Comparison of ENCODE assay signal across 34 cellular contexts in genomic region chr10:114322344-114322743, GRCh38.
DNase-seq lines count a peak whose midpoint lies in the region; ATAC-seq, FAIRE-seq and TF ChIP-seq lines count a peak whose summit lies in the region.
"Had no signal": no experiment of that assay in that cellular context is flagged by ENCODE, and none has a peak within 500 bp of the region (broad histone marks: within the 10 kb centered on the region; RNA-seq: fewer than 3 reads in every experiment).

No MANE protein-coding gene starts in this region.

- H3K9me3 Mint-ChIP-seq in activated CD4-positive, alpha-beta memory T cell treated with anti-CD3 and anti-CD28 coated beads for 36 hours: no peaks in the 10 kb centered on the region
- H3K9me3 Mint-ChIP-seq: activated naive CD4-positive, alpha-beta T cell treated with anti-CD3 and anti-CD28 coated beads, Interleukin-2, amount 50 U/mL, for 24 hours; activated T-helper 2 cell treated with anti-CD3 and anti-CD28 coated beads, Interferon-gamma antibody, Interleukin-2, Interleukin-4, amounts not matched to agents 10 μg/mL and 5 μg/mL and 100 μg/mL, durations not matched to agents 14 hours and 24 hours and 36 hours; CD4-positive, alpha-beta memory T cell; memory B cell had no signal

- no peak overlapping the region for H3K4me3 Mint-ChIP-seq in activated CD4-positive, alpha-beta memory T cell treated with anti-CD3 and anti-CD28 coated beads for 36 hours
- H3K4me3 Mint-ChIP-seq: activated naive CD4-positive, alpha-beta T cell treated with anti-CD3 and anti-CD28 coated beads, Interleukin-2, amount 50 U/mL, for 24 hours; CD4-positive, alpha-beta memory T cell; memory B cell had no signal

- H3K36me3 Mint-ChIP-seq in activated CD4-positive, alpha-beta memory T cell treated with anti-CD3 and anti-CD28 coated beads for 36 hours: no peaks in the 10 kb centered on the region
- H3K36me3 Mint-ChIP-seq: activated naive CD4-positive, alpha-beta T cell treated with anti-CD3 and anti-CD28 coated beads, Interleukin-2, amount 50 U/mL, for 24 hours; CD4-positive, alpha-beta memory T cell; memory B cell had no signal

- FAIRE-seq in keratinocyte (lab: Jason Lieb, UNC): peak; percentile 64
- no peak for FAIRE-seq in GM12892 (lab: Jason Lieb, UNC)
- FAIRE-seq: A549, D721Med, GM18507 had no signal

- no peaks in the 10 kb centered on the region for H3K4me1 Mint-ChIP-seq in activated CD4-positive, alpha-beta memory T cell treated with anti-CD3 and anti-CD28 coated beads for 36 hours (ENCODE audit: low read depth)
- H3K4me1 Mint-ChIP-seq: activated naive CD4-positive, alpha-beta T cell treated with anti-CD3 and anti-CD28 coated beads, Interleukin-2, amount 50 U/mL, for 24 hours; CD4-positive, alpha-beta memory T cell; memory B cell had no signal

- H3K36me3 ChIP-seq in BE2C (no peaks in the 10 kb centered on the region), RWPE2 (ENCODE audit: low read depth) (no peaks in the 10 kb centered on the region; the same call in 1 of the 2 replicates), keratinocyte (ENCODE audit: control insufficient read depth in 2 of 2, extremely low read depth in 1 of 2, insufficient read depth in 2 of 2, low read length in 2 of 2) (peaks cover 13 to 28% of the 10 kb centered on the region in 2 experiments)
- H3K36me3 ChIP-seq: WERI-Rb-1 had no signal

- dilution Hi-C loops in keratinocyte (cut with MboI; ENCODE audit: extremely low pct_ligation_motif_present, low sequenced_read_pairs): no loop called here

- H3K27ac ChIP-seq in RWPE2 (ENCODE audit: poor library complexity, severe bottlenecking) (peak overlapping the region; percentile 83), keratinocyte (ENCODE audit: control insufficient read depth, insufficient read depth, low read length) (peak overlapping the region; percentile 99)
- H3K27ac ChIP-seq: coronary artery, WERI-Rb-1 had no signal

- no peak overlapping the region for H3K27ac Mint-ChIP-seq in activated CD4-positive, alpha-beta memory T cell treated with anti-CD3 and anti-CD28 coated beads for 36 hours
- H3K27ac Mint-ChIP-seq: activated naive CD4-positive, alpha-beta T cell treated with anti-CD3 and anti-CD28 coated beads, Interleukin-2, amount 50 U/mL, for 24 hours; activated T-helper 2 cell treated with anti-CD3 and anti-CD28 coated beads, Interferon-gamma antibody, Interleukin-2, Interleukin-4, amounts not matched to agents 10 μg/mL and 5 μg/mL and 100 μg/mL, durations not matched to agents 14 hours and 24 hours and 36 hours; CD4-positive, alpha-beta memory T cell; memory B cell; progenitor cell of endocrine pancreas had no signal

- no peak overlapping the region for H3K4me2 ChIP-seq in keratinocyte (ENCODE audit: control insufficient read depth, extremely low read depth, insufficient read depth, low read depth, low read length)

- ATAC-seq in RWPE2 (ENCODE audit: low read depth): no peak
- ATAC-seq: A549, left colon, sciatic nerve had no signal

- CTCF ChIA-PET in activated CD4-positive, alpha-beta memory T cell treated with anti-CD3 and anti-CD28 coated beads for 36 hours (lab: Charles Lee): no interaction called here

- H2AFZ ChIP-seq in keratinocyte (ENCODE audit: control insufficient read depth, low read length): no peak overlapping the region

- peaks cover 3% of the 10 kb centered on the region for H3K79me2 ChIP-seq in keratinocyte (ENCODE audit: control insufficient read depth, insufficient read depth, low read length)

- intact Hi-C loops in activated CD4-positive, alpha-beta memory T cell treated with anti-CD3 and anti-CD28 coated beads for 36 hours (cut with micrococcal nuclease): no loop called here

- POLR2A ChIA-PET in activated CD4-positive, alpha-beta memory T cell treated with anti-CD3 and anti-CD28 coated beads for 36 hours (lab: Charles Lee): no interaction called here

- H3K27me3 Mint-ChIP-seq in activated CD4-positive, alpha-beta memory T cell treated with anti-CD3 and anti-CD28 coated beads for 36 hours: no peaks in the 10 kb centered on the region
- H3K27me3 Mint-ChIP-seq: activated naive CD4-positive, alpha-beta T cell treated with anti-CD3 and anti-CD28 coated beads, Interleukin-2, amount 50 U/mL, for 24 hours had no signal

- no peaks in the 10 kb centered on the region for H3K9me1 ChIP-seq in keratinocyte (ENCODE audit: control insufficient read depth, extremely low read depth, insufficient read depth, low read length)

- no peaks in the 10 kb centered on the region for H4K20me1 ChIP-seq in keratinocyte (ENCODE audit: control insufficient read depth, extremely low read depth, insufficient read depth, low read length)

- H3K4me1 ChIP-seq in BE2C: no peaks in the 10 kb centered on the region
- peaks cover 20% of the 10 kb centered on the region for H3K4me1 ChIP-seq in RWPE2 (ENCODE audit: insufficient read depth, poor library complexity, severe bottlenecking)
- peaks cover 36% of the 10 kb centered on the region for H3K4me1 ChIP-seq in keratinocyte (ENCODE audit: control insufficient read depth, extremely low read depth, insufficient read depth, low read length)

- no peak overlapping the region for H3K4me3 ChIP-seq in BE2C (ENCODE audit: low read depth, low read length)
- no peak overlapping the region for H3K4me3 ChIP-seq in RWPE2 (ENCODE audit: severe bottlenecking)
- H3K4me3 ChIP-seq in fibroblast of villous mesenchyme (ENCODE audit: low read depth, low read length): no peak overlapping the region
- H3K4me3 ChIP-seq in keratinocyte (ENCODE audit: control insufficient read depth in 2 of 3, extremely low read depth in 1 of 3, insufficient read depth in 2 of 3, low read depth in 1 of 3, low read length in 3 of 3): no peak overlapping the region
- H3K4me3 ChIP-seq: A549, coronary artery, tibial nerve had no signal

- no peak for TF ChIP-seq CTCF in BE2C (IDR thresholded peaks at IDR 0.05; ENCODE audit: low read depth, low read length)
- TF ChIP-seq CTCF in RWPE2 (IDR thresholded peaks at IDR 0.05; ENCODE audit: poor library complexity, severe bottlenecking): no peak
- TF ChIP-seq CTCF in fibroblast of villous mesenchyme (IDR thresholded peaks at IDR 0.05; ENCODE audit: insufficient read depth, low read depth, low read length): no peak
- no peak for TF ChIP-seq CTCF in keratinocyte (optimal IDR thresholded peaks at IDR 0.05 in 1 of 3, IDR thresholded peaks at IDR 0.05 in 1 of 3, conservative IDR thresholded peaks at IDR 0.05 in 1 of 3; ENCODE audit: extremely low read depth in 1 of 3, insufficient read depth in 2 of 3, low read length in 3 of 3)

- no peak overlapping the region for H3K9ac ChIP-seq in keratinocyte (ENCODE audit: control insufficient read depth, extremely low read depth, insufficient read depth, low read length)

- DNase-seq in BE2C (peak; percentile 28), RWPE2 (ENCODE audit: low spot score) (no peak), fibroblast of villous mesenchyme (ENCODE audit: low read depth) (peak; percentile 86), keratinocyte (ENCODE audit: low read depth, low spot score) (no peak), NCI-H2081 treated with DMSO at 0.1 percent for 48 hours (lab: John Stamatoyannopoulos, UW) (no peak), GM12892 (ENCODE audit: insufficient read length) (no peak), NCI-H345 treated with DMSO at 0.1 percent for 48 hours (lab: John Stamatoyannopoulos, UW; ENCODE audit: unreplicated experiment) (no peak)
- DNase-seq in activated CD4-positive, alpha-beta memory T cell treated with anti-CD3 and anti-CD28 coated beads for 36 hours: no peak
- DNase-seq: activated CD4-positive, alpha-beta T cell treated with anti-CD3 and anti-CD28 coated beads for 4 hours; activated CD8-positive, alpha-beta memory T cell treated with anti-CD3 and anti-CD28 coated beads for 24 hours; activated T-cell treated with anti-CD3 and anti-CD28 coated beads for 4 hours; CD4-positive, alpha-beta memory T cell; effector CD8-positive, alpha-beta T cell; KG1; left colon; MM.1S; NCI-H1105 treated with DMSO at 0.1 percent for 48 hours; NCI-H187 treated with DMSO at 0.1 percent for 48 hours; NCI-H526; NK-92 treated with Interleukin-12 subunit alpha and Interleukin-12 subunit beta, amount 100 ng/mL, for 24 hours; SHP77; stimulated activated CD4-positive, alpha-beta T cell treated with anti-CD3 and anti-CD28 coated beads, Interleukin-4, amount 100 ng/mL, for 24 hours; SW 1271; WERI-Rb-1 had no signal

- H3K27me3 ChIP-seq in BE2C (no peaks in the 10 kb centered on the region), RWPE2 (ENCODE audit: insufficient read depth, poor library complexity, severe bottlenecking) (no peaks in the 10 kb centered on the region), keratinocyte (ENCODE audit: control insufficient read depth, extremely low read depth, insufficient read depth, low read length) (no peaks in the 10 kb centered on the region)
- H3K27me3 ChIP-seq: tibial nerve had no signal

- H3K9me3 ChIP-seq in BE2C: no peaks in the 10 kb centered on the region
- no peaks in the 10 kb centered on the region for H3K9me3 ChIP-seq in RWPE2 (ENCODE audit: severe bottlenecking)
- H3K9me3 ChIP-seq in keratinocyte (ENCODE audit: control insufficient read depth, low read depth, low read length): no peaks in the 10 kb centered on the region
- H3K9me3 ChIP-seq: A549, tibial nerve had no signal

- TF ChIP-seq POLR2A in GM12892 (IDR thresholded peaks at IDR 0.05; ENCODE audit: low read depth, low read length): no peak

Comparison
In these comparisons a context has a peak if more than half of its experiments do, and no peak if none do; other contexts are left out.
1. DNase-seq: peak in BE2C (single experiment) and fibroblast of villous mesenchyme (single experiment); none in RWPE2 (single experiment), keratinocyte (single experiment), NCI-H2081 treated with DMSO at 0.1 percent for 48 hours (single experiment), GM12892 (single experiment), NCI-H345 treated with DMSO at 0.1 percent for 48 hours (single experiment) and activated CD4-positive, alpha-beta memory T cell treated with anti-CD3 and anti-CD28 coated beads for 36 hours (single experiment).